Comparison of ENCODE assay signal across 18 cellular contexts in the genomic region with DNA sequence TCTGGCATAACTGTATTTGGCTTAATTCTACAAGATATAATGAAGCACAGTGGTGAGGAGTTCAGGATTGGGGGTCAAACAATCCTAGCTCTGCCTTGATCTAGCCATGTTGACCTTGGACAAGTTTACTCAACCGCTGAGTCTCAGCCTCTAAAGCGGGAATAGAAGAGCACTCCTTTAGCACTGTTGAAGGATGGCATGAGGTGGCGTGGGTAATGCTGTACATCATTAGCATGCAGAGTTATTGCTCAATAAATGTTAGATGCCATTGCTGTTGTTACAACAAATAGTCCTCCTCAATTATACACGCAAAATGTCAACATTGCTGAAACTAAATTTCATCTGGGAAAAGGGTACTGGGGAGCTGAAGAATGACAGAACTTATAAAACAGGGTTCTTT.
A peak's percentile ranks its signal among the peaks of the same experiment; 100 is the strongest.
DNase-seq lines count a peak whose midpoint lies in the region; ATAC-seq, FAIRE-seq and TF ChIP-seq lines count a peak whose summit lies in the region.
"Had no signal": no experiment of that assay in that cellular context is flagged by ENCODE, and none has a peak within 500 bp of the region (broad histone marks: within the 10 kb centered on the region; RNA-seq: fewer than 3 reads in every experiment).

No MANE protein-coding gene starts in this region.

- H3K36me3 ChIP-seq in GM23338 (ENCODE audit: insufficient read depth) = no peaks in the 10 kb centered on the region
- H3K36me3 ChIP-seq in RWPE2 (ENCODE audit: low read depth) = no peaks in the 10 kb centered on the region; the same call in 1 of the 2 replicates
- no peaks in the 10 kb centered on the region for H3K36me3 ChIP-seq in fibroblast of lung (ENCODE audit: control insufficient read depth, insufficient read depth, low read length)
- H3K36me3 ChIP-seq in gastrocnemius medialis = no peaks in the 10 kb centered on the region
- H3K36me3 ChIP-seq: prostate gland had no signal

- H3K27ac ChIP-seq in GM23338 (ENCODE audit: low read depth) (no peak overlapping the region), RWPE2 (ENCODE audit: poor library complexity, severe bottlenecking) (peak overlapping the region; percentile 94), fibroblast of lung (ENCODE audit: insufficient read depth, low read length) (peak overlapping the region; percentile 90), gastrocnemius medialis (peak overlapping the region; percentile 88 to 94 (median 89))
- H3K27ac ChIP-seq: prostate gland, testis had no signal

- DNase-seq in GM23338 (ENCODE audit: low spot score) = no peak
- DNase-seq in RWPE2 (ENCODE audit: low spot score) = no peak
- no peak for DNase-seq in fibroblast of lung (ENCODE audit: low read depth in 2 of 2)
- no peak for DNase-seq in gastrocnemius medialis
- no peak for DNase-seq in D721Med (ENCODE audit: insufficient read length, low spot score)
- DNase-seq in stimulated activated CD4-positive, alpha-beta T cell treated with anti-CD3 and anti-CD28 coated beads, Interleukin-2, amount 100 ng/mL, for 24 hours = no peak
- no peak for DNase-seq in OCI-M2 (lab: John Stamatoyannopoulos, UW; ENCODE audit: unreplicated experiment)
- DNase-seq in activated T-cell treated with anti-CD3 and anti-CD28 coated beads, Interleukin-2, amount 50 U/mL, for 1 hour = no peak
- DNase-seq: activated naive CD4-positive, alpha-beta T cell treated with Interleukin-2 at 50 U/mL for 16 hours; erythroblast; GDM1; head of caudate nucleus; Karpas-422; naive thymus-derived CD8-positive, alpha-beta T cell; NCI-H1436 treated with DMSO at 0.1 percent for 48 hours; testis had no signal

- H3K79me2 ChIP-seq in GM23338 (replicated peaks; ENCODE audit: insufficient read depth) (peaks cover 71% of the 10 kb centered on the region), fibroblast of lung (ENCODE audit: control insufficient read depth, insufficient read depth, low read length) (peaks cover 20% of the 10 kb centered on the region)

- H3K27me3 Mint-ChIP-seq in GM23338 (ENCODE audit: insufficient read depth, low read depth, poor library complexity) = peaks cover 2% of the 10 kb centered on the region

- ATAC-seq in GM23338 (no peak), RWPE2 (ENCODE audit: low read depth) (no peak), gastrocnemius medialis (no peak)
- ATAC-seq: naive thymus-derived CD8-positive, alpha-beta T cell had no signal

- intact Hi-C loops in gastrocnemius medialis (cut with DNase I; ENCODE audit: low total_unique reads) = loop anchor here (2.0 to 5.0 kb wide), 2 partner anchors 78 to 202 kb away; a partner anchor contains a TSS

- 0 out of 2 replicates have a peak, but pooled peaks cover 4% of the 10 kb centered on the region for H3F3A ChIP-seq in GM23338 (replicated peaks; ENCODE audit: low read depth)

- no peak for FAIRE-seq in D721Med (lab: Jason Lieb, UNC)

- H3K9me2 ChIP-seq in GM23338 (ENCODE audit: insufficient read depth) = no peaks in the 10 kb centered on the region

- peak overlapping the region; percentile 16; the same call in 1 of the 2 replicates for H3K27ac Mint-ChIP-seq in GM23338

- no peak overlapping the region for H3K4me3 ChIP-seq in GM23338
- H3K4me3 ChIP-seq in RWPE2 (ENCODE audit: severe bottlenecking) = no peak overlapping the region
- no peak overlapping the region for H3K4me3 ChIP-seq in fibroblast of lung (replicated peaks in 1 of 4; ENCODE audit: control extremely low read depth in 1 of 4, insufficient read depth in 1 of 4, low read depth in 3 of 4, low read length in 4 of 4)
- H3K4me3 ChIP-seq in gastrocnemius medialis = no peak overlapping the region
- H3K4me3 ChIP-seq: coronary artery, prostate gland, testis had no signal

- H3K4me3 Mint-ChIP-seq in GM23338 = no peak overlapping the region
- H3K4me3 Mint-ChIP-seq: naive thymus-derived CD8-positive, alpha-beta T cell had no signal

- TF ChIP-seq CTCF in GM23338 (conservative IDR thresholded peaks at IDR 0.05; ENCODE audit: low read depth in 2 of 2) (no peak), RWPE2 (IDR thresholded peaks at IDR 0.05; ENCODE audit: poor library complexity, severe bottlenecking) (no peak), fibroblast of lung (conservative IDR thresholded peaks at IDR 0.05 in 1 of 2, IDR thresholded peaks at IDR 0.05 in 1 of 2; ENCODE audit: low read depth in 1 of 2, low read length in 2 of 2) (no peak), gastrocnemius medialis (IDR thresholded peaks at IDR 0.05 in 4 of 5, conservative IDR thresholded peaks at IDR 0.05 in 1 of 5) (no peak), D721Med (IDR thresholded peaks at IDR 0.05; ENCODE audit: insufficient read depth, missing control alignments) (no peak)

- H3K9me3 ChIP-seq in RWPE2 (ENCODE audit: severe bottlenecking) (no peaks in the 10 kb centered on the region), fibroblast of lung (ENCODE audit: control insufficient read depth, insufficient read depth, low read depth, low read length) (no peaks in the 10 kb centered on the region), gastrocnemius medialis (no peaks in the 10 kb centered on the region)
- H3K9me3 ChIP-seq: prostate gland, testis had no signal

- H3K4me2 ChIP-seq in GM23338 (no peak overlapping the region), fibroblast of lung (ENCODE audit: extremely low read depth, insufficient read depth, low read length) (no peak overlapping the region)

- peaks cover 31% of the 10 kb centered on the region for H3K4me1 Mint-ChIP-seq in GM23338

- in situ Hi-C loops in gastrocnemius medialis (cut with MboI; ENCODE audit: low sequenced_read_pairs in 4 of 4) = loop anchor here in 1 of 4 donors (5.0 kb wide), 1 partner anchor 78 kb away; a partner anchor contains a TSS

- H2AFZ ChIP-seq in GM23338 = no peak overlapping the region
- H2AFZ ChIP-seq in fibroblast of lung (ENCODE audit: low read length) = no peak overlapping the region

- peaks cover 30% of the 10 kb centered on the region for H3K4me1 ChIP-seq in GM23338 (ENCODE audit: insufficient read depth)
- peaks cover 32% of the 10 kb centered on the region for H3K4me1 ChIP-seq in RWPE2 (ENCODE audit: insufficient read depth, poor library complexity, severe bottlenecking)
- peaks cover 18% of the 10 kb centered on the region for H3K4me1 ChIP-seq in fibroblast of lung (ENCODE audit: control insufficient read depth, extremely low read depth, insufficient read depth, low read length)
- peaks cover 80 to 85% of the 10 kb centered on the region in 2 donors for H3K4me1 ChIP-seq in gastrocnemius medialis
- H3K4me1 ChIP-seq: testis had no signal

- H3K9me3 Mint-ChIP-seq in GM23338 = no peaks in the 10 kb centered on the region

- no peaks in the 10 kb centered on the region for H3K27me3 ChIP-seq in GM23338 (ENCODE audit: insufficient read depth)
- H3K27me3 ChIP-seq in RWPE2 (ENCODE audit: insufficient read depth, poor library complexity, severe bottlenecking) = no peaks in the 10 kb centered on the region
- no peaks in the 10 kb centered on the region for H3K27me3 ChIP-seq in fibroblast of lung (ENCODE audit: control insufficient read depth, insufficient read depth, low read length)
- no peaks in the 10 kb centered on the region for H3K27me3 ChIP-seq in gastrocnemius medialis
- H3K27me3 ChIP-seq: testis had no signal

- peaks cover 2% of the 10 kb centered on the region; the same call in 1 of the 3 replicates for H3K36me3 Mint-ChIP-seq in GM23338 (ENCODE audit: low read depth)
- H3K36me3 Mint-ChIP-seq: naive thymus-derived CD8-positive, alpha-beta T cell had no signal

- no peaks in the 10 kb centered on the region for H4K20me1 ChIP-seq in GM23338 (replicated peaks; ENCODE audit: insufficient read depth)
- H4K20me1 ChIP-seq in fibroblast of lung (ENCODE audit: control insufficient read depth, extremely low read depth, insufficient read depth, low read length) = no peaks in the 10 kb centered on the region

- TF ChIP-seq POLR2A in gastrocnemius medialis (IDR thresholded peaks at IDR 0.05) = no peak

- H3K9ac ChIP-seq in fibroblast of lung (ENCODE audit: insufficient read depth, low read length) = no peak overlapping the region

TF ChIP-seq in GM23338, 12 proteins besides CTCF, POLR2A, EP300 and RAD21 (continues in another document):
- TF ChIP-seq ZNF114 (CRISPR knock-in tag; IDR thresholded peaks at IDR 0.05) (no peak), STAT1 (IDR thresholded peaks at IDR 0.05; ENCODE audit: unreplicated experiment) (no peak), CREB1 (CRISPR knock-in tag; IDR thresholded peaks at IDR 0.05; ENCODE audit: low read depth) (no peak), ZNF331 (CRISPR knock-in tag; IDR thresholded peaks at IDR 0.05; ENCODE audit: low read depth) (no peak), POLR2AphosphoS5 (IDR thresholded peaks at IDR 0.05; ENCODE audit: low read depth) (no peak), JUNB (IDR thresholded peaks at IDR 0.05; ENCODE audit: unreplicated experiment) (no peak), EZH2 (IDR thresholded peaks at IDR 0.05; ENCODE audit: low read depth, unreplicated experiment) (no peak), NANOG (IDR thresholded peaks at IDR 0.05; ENCODE audit: borderline replicate concordance) (no peak)
- TF ChIP-seq, protein P1, sequence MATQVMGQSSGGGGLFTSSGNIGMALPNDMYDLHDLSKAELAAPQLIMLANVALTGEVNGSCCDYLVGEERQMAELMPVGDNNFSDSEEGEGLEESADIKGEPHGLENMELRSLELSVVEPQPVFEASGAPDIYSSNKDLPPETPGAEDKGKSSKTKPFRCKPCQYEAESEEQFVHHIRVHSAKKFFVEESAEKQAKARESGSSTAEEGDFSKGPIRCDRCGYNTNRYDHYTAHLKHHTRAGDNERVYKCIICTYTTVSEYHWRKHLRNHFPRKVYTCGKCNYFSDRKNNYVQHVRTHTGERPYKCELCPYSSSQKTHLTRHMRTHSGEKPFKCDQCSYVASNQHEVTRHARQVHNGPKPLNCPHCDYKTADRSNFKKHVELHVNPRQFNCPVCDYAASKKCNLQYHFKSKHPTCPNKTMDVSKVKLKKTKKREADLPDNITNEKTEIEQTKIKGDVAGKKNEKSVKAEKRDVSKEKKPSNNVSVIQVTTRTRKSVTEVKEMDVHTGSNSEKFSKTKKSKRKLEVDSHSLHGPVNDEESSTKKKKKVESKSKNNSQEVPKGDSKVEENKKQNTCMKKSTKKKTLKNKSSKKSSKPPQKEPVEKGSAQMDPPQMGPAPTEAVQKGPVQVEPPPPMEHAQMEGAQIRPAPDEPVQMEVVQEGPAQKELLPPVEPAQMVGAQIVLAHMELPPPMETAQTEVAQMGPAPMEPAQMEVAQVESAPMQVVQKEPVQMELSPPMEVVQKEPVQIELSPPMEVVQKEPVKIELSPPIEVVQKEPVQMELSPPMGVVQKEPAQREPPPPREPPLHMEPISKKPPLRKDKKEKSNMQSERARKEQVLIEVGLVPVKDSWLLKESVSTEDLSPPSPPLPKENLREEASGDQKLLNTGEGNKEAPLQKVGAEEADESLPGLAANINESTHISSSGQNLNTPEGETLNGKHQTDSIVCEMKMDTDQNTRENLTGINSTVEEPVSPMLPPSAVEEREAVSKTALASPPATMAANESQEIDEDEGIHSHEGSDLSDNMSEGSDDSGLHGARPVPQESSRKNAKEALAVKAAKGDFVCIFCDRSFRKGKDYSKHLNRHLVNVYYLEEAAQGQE (IDR thresholded peaks at IDR 0.05; ENCODE audit: unreplicated experiment) = no peak
